ENCODE assay signal across 29 cellular contexts in genomic region chr2:166917433-166917832, GRCh38. TPM values are rescaled to one million over a fixed set of nuclear protein-coding genes. Genes with fewer than 3 reads are reported as not detected.
"Had no signal": no experiment of that assay in that cellular context is flagged by ENCODE, and none has a peak within 500 bp of the region (broad histone marks: within the 10 kb centered on the region; RNA-seq: fewer than 3 reads in every experiment).

No MANE protein-coding gene starts in this region.

- H3K36me3 ChIP-seq: breast epithelium, gastrocnemius medialis, left lung, neural progenitor cell, right lobe of liver, thyroid gland had no signal

- H3K9me3 ChIP-seq: breast epithelium, gastrocnemius medialis, psoas muscle, right lobe of liver, thyroid gland had no signal

- H3K27ac ChIP-seq: breast epithelium, epithelial cell of prostate, gastrocnemius medialis, left lung, neural progenitor cell, psoas muscle, right lobe of liver, thyroid gland had no signal

- DNase-seq: activated CD4-positive, alpha-beta T cell treated with anti-CD3 and anti-CD28 coated beads, Interleukin-2, amount 10 ng/mL, durations not matched to agents 7 days and 5 days; activated CD8-positive, alpha-beta T cell treated with anti-CD3 and anti-CD28 coated beads, Interleukin-2, amount 10 ng/mL, durations not matched to agents 7 days and 5 days; activated naive CD4-positive, alpha-beta T cell treated with Interleukin-2 at 50 U/mL for 16 hours; activated naive CD8-positive, alpha-beta T cell treated with anti-CD3 and anti-CD28 coated beads, Interleukin-2, amount 10 ng/mL, durations not matched to agents 7 days and 5 days; activated T-cell treated with anti-CD3 and anti-CD28 coated beads, Interleukin-2, amount 50 U/mL, for 24 hours; cerebellar nuclear complex; dermis blood vessel endothelial cell; effector memory CD8-positive, alpha-beta T cell; gastrocnemius medialis; head of caudate nucleus; kidney; left lung; midbrain; psoas muscle; right lobe of liver; stimulated activated CD4-positive, alpha-beta T cell treated with anti-CD3 and anti-CD28 coated beads, Interleukin-4, amount 100 ng/mL, for 4 hours; T-cell; T-helper 9 cell; thyroid gland had no signal

- FAIRE-seq: kidney had no signal

- H3K27ac Mint-ChIP-seq: activated CD4-positive, alpha-beta T cell treated with anti-CD3 and anti-CD28 coated beads, Interleukin-2, amount 10 ng/mL, durations not matched to agents 7 days and 5 days; activated CD8-positive, alpha-beta T cell treated with anti-CD3 and anti-CD28 coated beads, Interleukin-2, amount 10 ng/mL, durations not matched to agents 7 days and 5 days; activated naive CD8-positive, alpha-beta T cell treated with anti-CD3 and anti-CD28 coated beads, Interleukin-2, amount 10 ng/mL, durations not matched to agents 7 days and 5 days; activated T-cell treated with anti-CD3 and anti-CD28 coated beads, Interleukin-2, amount 50 U/mL, for 24 hours; activated T-helper 2 cell treated with anti-CD3 and anti-CD28 coated beads, Interferon-gamma antibody, Interleukin-2, Interleukin-4, amounts not matched to agents 10 μg/mL and 5 μg/mL and 100 μg/mL, durations not matched to agents 14 hours and 24 hours and 36 hours; effector memory CD8-positive, alpha-beta T cell; neural progenitor cell; stimulated activated memory B cell treated with anti-CD40 and anti-IgM and Interleukin-4, amounts not matched to agents 10 μg/mL and 1 μg/mL and 100 μg/mL, for 72 hours; T-cell had no signal

- H3K9me3 Mint-ChIP-seq: activated CD4-positive, alpha-beta T cell treated with anti-CD3 and anti-CD28 coated beads, Interleukin-2, amount 10 ng/mL, durations not matched to agents 7 days and 5 days; activated T-helper 2 cell treated with anti-CD3 and anti-CD28 coated beads, Interferon-gamma antibody, Interleukin-2, Interleukin-4, amounts not matched to agents 10 μg/mL and 5 μg/mL and 100 μg/mL, durations not matched to agents 14 hours and 24 hours and 36 hours; stimulated activated memory B cell treated with anti-CD40 and anti-IgM and Interleukin-4, amounts not matched to agents 10 μg/mL and 1 μg/mL and 100 μg/mL, for 72 hours had no signal

- H3K4me2 ChIP-seq: neural progenitor cell, smooth muscle cell had no signal

- H3K27me3 Mint-ChIP-seq: activated CD4-positive, alpha-beta T cell treated with anti-CD3 and anti-CD28 coated beads, Interleukin-2, amount 10 ng/mL, durations not matched to agents 7 days and 5 days; activated naive CD8-positive, alpha-beta T cell treated with anti-CD3 and anti-CD28 coated beads, Interleukin-2, amount 10 ng/mL, durations not matched to agents 7 days and 5 days; activated T-cell treated with anti-CD3 and anti-CD28 coated beads, Interleukin-2, amount 50 U/mL, for 24 hours; effector memory CD8-positive, alpha-beta T cell; stimulated activated memory B cell treated with anti-CD40 and anti-IgM and Interleukin-4, amounts not matched to agents 10 μg/mL and 1 μg/mL and 100 μg/mL, for 72 hours had no signal

- H3K4me3 ChIP-seq: breast epithelium, gastrocnemius medialis, left lung, neural progenitor cell, psoas muscle, right lobe of liver, smooth muscle cell, thyroid gland had no signal

- H3K4me1 ChIP-seq: breast epithelium, gastrocnemius medialis, left lung, neural progenitor cell, psoas muscle, right lobe of liver, thyroid gland had no signal

- ATAC-seq: activated CD8-positive, alpha-beta T cell treated with anti-CD3 and anti-CD28 coated beads, Interleukin-2, amount 10 ng/mL, durations not matched to agents 7 days and 5 days; effector memory CD8-positive, alpha-beta T cell; gastrocnemius medialis; left lung; psoas muscle; stimulated activated memory B cell treated with anti-CD40 and anti-IgM and Interleukin-4, amounts not matched to agents 10 μg/mL and 1 μg/mL and 100 μg/mL, for 72 hours; T-cell had no signal

- H3K4me1 Mint-ChIP-seq: activated CD4-positive, alpha-beta T cell treated with anti-CD3 and anti-CD28 coated beads, Interleukin-2, amount 10 ng/mL, durations not matched to agents 7 days and 5 days; activated naive CD8-positive, alpha-beta T cell treated with anti-CD3 and anti-CD28 coated beads, Interleukin-2, amount 10 ng/mL, durations not matched to agents 7 days and 5 days; neural progenitor cell; stimulated activated memory B cell treated with anti-CD40 and anti-IgM and Interleukin-4, amounts not matched to agents 10 μg/mL and 1 μg/mL and 100 μg/mL, for 72 hours; T-cell had no signal

- H3K27me3 ChIP-seq: breast epithelium, gastrocnemius medialis, left lung, neural progenitor cell, right lobe of liver, thyroid gland had no signal

- H2AFZ ChIP-seq: neural progenitor cell had no signal

- H3K36me3 Mint-ChIP-seq: activated naive CD8-positive, alpha-beta T cell treated with anti-CD3 and anti-CD28 coated beads, Interleukin-2, amount 10 ng/mL, durations not matched to agents 7 days and 5 days; neural progenitor cell; stimulated activated memory B cell treated with anti-CD40 and anti-IgM and Interleukin-4, amounts not matched to agents 10 μg/mL and 1 μg/mL and 100 μg/mL, for 72 hours; T-cell had no signal

- H3K4me3 Mint-ChIP-seq: activated CD4-positive, alpha-beta T cell treated with anti-CD3 and anti-CD28 coated beads, Interleukin-2, amount 10 ng/mL, durations not matched to agents 7 days and 5 days; activated CD8-positive, alpha-beta T cell treated with anti-CD3 and anti-CD28 coated beads, Interleukin-2, amount 10 ng/mL, durations not matched to agents 7 days and 5 days; activated naive CD8-positive, alpha-beta T cell treated with anti-CD3 and anti-CD28 coated beads, Interleukin-2, amount 10 ng/mL, durations not matched to agents 7 days and 5 days; activated T-cell treated with anti-CD3 and anti-CD28 coated beads, Interleukin-2, amount 50 U/mL, for 24 hours; effector memory CD8-positive, alpha-beta T cell; neural progenitor cell; stimulated activated memory B cell treated with anti-CD40 and anti-IgM and Interleukin-4, amounts not matched to agents 10 μg/mL and 1 μg/mL and 100 μg/mL, for 72 hours; T-cell had no signal

- H3K9ac ChIP-seq: neural progenitor cell had no signal

RNA-seq across cellular contexts. Expression of gene XIRP2, which starts 29.2 kb away (rescaled TPM):
- total RNA-seq: activated CD4-positive, alpha-beta T cell treated with anti-CD3 and anti-CD28 coated beads, Interleukin-2, amount 10 ng/mL, durations not matched to agents 7 days and 5 days; activated CD8-positive, alpha-beta T cell treated with anti-CD3 and anti-CD28 coated beads, Interleukin-2, amount 10 ng/mL, durations not matched to agents 7 days and 5 days; activated naive CD8-positive, alpha-beta T cell treated with anti-CD3 and anti-CD28 coated beads, Interleukin-2, amount 10 ng/mL, durations not matched to agents 7 days and 5 days; activated T-helper 2 cell treated with anti-CD3 and anti-CD28 coated beads, Interferon-gamma antibody, Interleukin-2, Interleukin-4, amounts not matched to agents 10 μg/mL and 5 μg/mL and 100 μg/mL, durations not matched to agents 14 hours and 24 hours and 36 hours; breast epithelium; dermis blood vessel endothelial cell; kidney; lung microvascular endothelial cell; osteoblast; smooth muscle cell; subcutaneous adipose tissue; T-cell had no signal
- polyA plus RNA-seq: smooth muscle cell, urinary bladder had no signal
